Comparison of ENCODE assay signal across 31 cellular contexts in genomic region chr2:72496479-72496878, GRCh38.
DNase-seq lines count a peak whose midpoint lies in the region; ATAC-seq, FAIRE-seq and TF ChIP-seq lines count a peak whose summit lies in the region.
"Had no signal": no experiment of that assay in that cellular context is flagged by ENCODE, and none has a peak within 500 bp of the region (broad histone marks: within the 10 kb centered on the region; RNA-seq: fewer than 3 reads in every experiment).

No MANE protein-coding gene starts in this region.

- TF ChIP-seq EP300 in HepG2 (IDR thresholded peaks at IDR 0.05; ENCODE audit: low read depth in 2 of 2, low read length in 2 of 2) (no peak), HepG2 (CRISPR knock-in tag; IDR thresholded peaks at IDR 0.05; ENCODE audit: borderline replicate concordance) (no peak), K562 (IDR thresholded peaks at IDR 0.05; ENCODE audit: low read length) (no peak)

- H3K9me3 ChIP-seq in HepG2 (ENCODE audit: low read length), result no peaks in the 10 kb centered on the region
- H3K9me3 ChIP-seq in right lobe of liver, result no peaks in the 10 kb centered on the region
- no peaks in the 10 kb centered on the region for H3K9me3 ChIP-seq in K562 (replicated peaks; ENCODE audit: control insufficient read depth, insufficient read depth, low read depth, low read length)
- H3K9me3 ChIP-seq: BE2C, BLaER1, Caco-2 had no signal

- no peak for ATAC-seq in HepG2
- ATAC-seq in right lobe of liver, result no peak
- no peak for ATAC-seq in K562
- ATAC-seq: A549; CD8-positive, alpha-beta T cell had no signal

- H2AFZ ChIP-seq in HepG2 (ENCODE audit: low read length), result no peak overlapping the region
- H2AFZ ChIP-seq in K562 (ENCODE audit: low read depth, low read length), result no peak overlapping the region

- H3K9me1 ChIP-seq in K562 (ENCODE audit: control insufficient read depth, insufficient read depth, low read length), result no peaks in the 10 kb centered on the region

- DNase-seq in HepG2 (ENCODE audit: low spot score) (no peak), right lobe of liver (no peak), K562 (ENCODE audit: extremely low read depth in 1 of 4, low spot score in 3 of 4) (no peak)
- DNase-seq in effector CD8-positive, alpha-beta T cell (lab: John Stamatoyannopoulos, UW), result no peak
- DNase-seq: 8988T; ACHN; AML-193; BE2C; C1 segment of cervical spinal cord; Caco-2; Calu3; CD4-positive, alpha-beta memory T cell; CD4-positive, alpha-beta T cell; CD4-positive, CD25-positive, alpha-beta regulatory T cell; CD8-positive, alpha-beta memory T cell; CD8-positive, alpha-beta T cell; COR-L47; DMS 273 treated with DMSO at 0.1 percent for 48 hours; DMS153; DMS53; DMS79; DMS79 treated with DMSO at 0.1 percent for 48 hours; DND-41; EL had no signal

- intact Hi-C loops in HepG2 (cut with micrococcal nuclease; ENCODE audit: unreplicated experiment) (no loop called here), right lobe of liver (cut with DNase I) (no loop called here), K562 (cut with micrococcal nuclease) (no loop called here)

- in situ Hi-C loops in HepG2 (cut with HindIII; ENCODE audit: extremely low pct_ligation_motif_present, low pct_unique_long_range_greater_than_20kb) (no loop called here), K562 (cut with MboI) (no loop called here)

- BruUV-seq in HepG2 (replicated peaks; lab: Mats Ljungman, UMichigan), result no TSS peak
- BruUV-seq in K562 (replicated peaks; lab: Mats Ljungman, UMichigan), result no TSS peak

- CTCF ChIA-PET in HepG2 (lab: Yijun Ruan, JAX; ENCODE audit: low intra/inter-chr PET ratio, low total read pairs) (no interaction called here), K562 (lab: Yijun Ruan, JAX; ENCODE audit: low intra/inter-chr PET ratio) (no interaction called here)

- H4K20me1 ChIP-seq in HepG2 (ENCODE audit: insufficient read depth, low read length), result no peaks in the 10 kb centered on the region
- H4K20me1 ChIP-seq in K562 (replicated peaks; ENCODE audit: control insufficient read depth, insufficient read depth, low read length), result no peaks in the 10 kb centered on the region
- H4K20me1 ChIP-seq: BLaER1; BLaER1 treated with 17β-estradiol and CSF1 and Interleukin-3, amounts not matched to agents 10 nM and 100 nM had no signal

- H3K4me1 ChIP-seq in HepG2 (ENCODE audit: insufficient read depth, low read length), result no peaks in the 10 kb centered on the region
- H3K4me1 ChIP-seq in right lobe of liver, result no peaks in the 10 kb centered on the region
- no peaks in the 10 kb centered on the region for H3K4me1 ChIP-seq in K562 (replicated peaks in 1 of 2; ENCODE audit: control insufficient read depth in 2 of 2, insufficient read depth in 2 of 2, low read length in 2 of 2)
- H3K4me1 ChIP-seq: A549; BE2C; BLaER1; BLaER1 treated with 17β-estradiol and CSF1 and Interleukin-3, amounts not matched to agents 10 nM and 100 nM had no signal

- H3K27me3 ChIP-seq in HepG2 (ENCODE audit: control insufficient read depth in 1 of 2, insufficient read depth in 2 of 2, low read length in 2 of 2), result no peaks in the 10 kb centered on the region; a peak in 1 of 5 replicates
- no peaks in the 10 kb centered on the region for H3K27me3 ChIP-seq in right lobe of liver
- no peaks in the 10 kb centered on the region for H3K27me3 ChIP-seq in K562 (ENCODE audit: control insufficient read depth in 2 of 2, insufficient read depth in 2 of 2, low read length in 2 of 2)
- H3K27me3 ChIP-seq: BE2C; BLaER1; BLaER1 treated with 17β-estradiol and CSF1 and Interleukin-3, amounts not matched to agents 10 nM and 100 nM had no signal

- H3K4me2 ChIP-seq in HepG2 (ENCODE audit: low read depth, low read length), result no peak overlapping the region
- H3K4me2 ChIP-seq in K562 (ENCODE audit: insufficient read depth, low read length), result no peak overlapping the region
- H3K4me2 ChIP-seq: A549; BLaER1; BLaER1 treated with 17β-estradiol and CSF1 and Interleukin-3, amounts not matched to agents 10 nM and 100 nM had no signal

- H3K79me2 ChIP-seq in HepG2 (ENCODE audit: insufficient read depth, low read length), result no peaks in the 10 kb centered on the region
- H3K79me2 ChIP-seq in K562 (ENCODE audit: control insufficient read depth, insufficient read depth, low read length), result no peaks in the 10 kb centered on the region

- no peak overlapping the region for H3K4me3 ChIP-seq in HepG2 (replicated peaks in 1 of 3; ENCODE audit: insufficient read depth in 1 of 3, low read depth in 2 of 3, low read length in 3 of 3)
- H3K4me3 ChIP-seq in right lobe of liver, result no peak overlapping the region
- H3K4me3 ChIP-seq in K562, result no peak overlapping the region
- H3K4me3 ChIP-seq: A549; BLaER1; BLaER1 treated with 17β-estradiol and CSF1 and Interleukin-3, amounts not matched to agents 10 nM and 100 nM had no signal

- TF ChIP-seq RAD21 in HepG2 (CRISPR knock-in tag; IDR thresholded peaks at IDR 0.05), result no peak
- no peak for TF ChIP-seq RAD21 in K562 (CRISPR knock-in tag; conservative IDR thresholded peaks at IDR 0.05 in 1 of 2, IDR thresholded peaks at IDR 0.05 in 1 of 2)

- FAIRE-seq in HepG2 (lab: Jason Lieb, UNC) (no peak), K562 (lab: Jason Lieb, UNC) (no peak)
- FAIRE-seq: A204.1, A549, D721Med had no signal

- no peak for TF ChIP-seq CTCF in HepG2 (CRISPR knock-in tag; IDR thresholded peaks at IDR 0.05)
- no peak for TF ChIP-seq CTCF in right lobe of liver (IDR thresholded peaks at IDR 0.05)
- no peak for TF ChIP-seq CTCF in K562 (IDR thresholded peaks at IDR 0.05 in 2 of 3, conservative IDR thresholded peaks at IDR 0.05 in 1 of 3; ENCODE audit: insufficient read depth in 2 of 3, low read depth in 1 of 3, low read length in 3 of 3)

- POLR2A ChIA-PET in HepG2 (lab: Yijun Ruan, JAX), result no interaction called here
- POLR2A ChIA-PET in K562 (lab: Yijun Ruan, JAX), result no interaction called here

- peaks cover 0 to 6% of the 10 kb centered on the region in 2 experiments; a peak in 4 of 5 replicates for H3K36me3 ChIP-seq in HepG2 (replicated peaks in 1 of 2; ENCODE audit: control insufficient read depth in 1 of 2, insufficient read depth in 2 of 2, low read length in 2 of 2)
- H3K36me3 ChIP-seq in right lobe of liver, result no peaks in the 10 kb centered on the region
- no peaks in the 10 kb centered on the region for H3K36me3 ChIP-seq in K562 (ENCODE audit: control insufficient read depth, insufficient read depth, low read length)
- H3K36me3 ChIP-seq: BE2C; BLaER1; BLaER1 treated with 17β-estradiol and CSF1 and Interleukin-3, amounts not matched to agents 10 nM and 100 nM had no signal

- H3K27ac ChIP-seq in HepG2 (ENCODE audit: extremely low read length, insufficient read depth, low read length) (no peak overlapping the region), right lobe of liver (no peak overlapping the region), K562 (ENCODE audit: extremely low read depth, low read depth, low read length) (no peak overlapping the region)
- H3K27ac ChIP-seq: 22Rv1; A549; BLaER1; BLaER1 treated with 17β-estradiol and CSF1 and Interleukin-3, amounts not matched to agents 10 nM and 100 nM; C4-2B had no signal

- TF ChIP-seq POLR2A in HepG2 (IDR thresholded peaks at IDR 0.05; ENCODE audit: insufficient read depth in 1 of 2, low read depth in 2 of 2, low read length in 2 of 2), result no peak
- TF ChIP-seq POLR2A in right lobe of liver (IDR thresholded peaks at IDR 0.05), result no peak
- TF ChIP-seq POLR2A in K562 (conservative IDR thresholded peaks at IDR 0.05), result no peak

- H3K9ac ChIP-seq in HepG2 (ENCODE audit: insufficient read depth, low read depth, low read length) (no peak overlapping the region), K562 (ENCODE audit: insufficient read depth in 1 of 2, low read depth in 2 of 2, low read length in 2 of 2) (no peak overlapping the region)
- H3K9ac ChIP-seq: BLaER1; BLaER1 treated with 17β-estradiol and CSF1 and Interleukin-3, amounts not matched to agents 10 nM and 100 nM had no signal

TF ChIP-seq in HepG2, 621 proteins besides CTCF, POLR2A, EP300 and RAD21 (continues in another document):
- TF ChIP-seq HNRNPK (IDR thresholded peaks at IDR 0.05; ENCODE audit: low read depth, low read length, poor library complexity, severe bottlenecking) (peak; percentile 94), PATZ1 (CRISPR knock-in tag; IDR thresholded peaks at IDR 0.05) (no peak), ZBTB38 (CRISPR knock-in tag; IDR thresholded peaks at IDR 0.05) (no peak)

TF ChIP-seq in K562, 482 proteins besides CTCF, POLR2A, EP300 and RAD21:
- TF ChIP-seq KLF6 (CRISPR knock-in tag; IDR thresholded peaks at IDR 0.05; ENCODE audit: borderline replicate concordance) (no peak), ETS1 (conservative IDR thresholded peaks at IDR 0.05; ENCODE audit: control insufficient read depth, low read depth, low read length) (no peak), HNRNPK (IDR thresholded peaks at IDR 0.05; ENCODE audit: low read depth, low read length, poor library complexity, severe bottlenecking) (peak; percentile 31), LCOR (CRISPR knock-in tag; IDR thresholded peaks at IDR 0.05) (no peak), RBM17 (IDR thresholded peaks at IDR 0.05; ENCODE audit: borderline replicate concordance, low read depth, low read length) (no peak)

Comparison
In these comparisons a context has a peak if more than half of its experiments do, and no peak if none do; other contexts are left out.
1. Of the 241 proteins assayed by ChIP-seq in both HepG2 and K562: peak only in HepG2: none; only in K562: none; in both: HNRNPK; in neither: 240.